8 cellular contexts compared by ENCODE assay signal in genomic region chr3:37546876-37547275, GRCh38.
DNase-seq lines count a peak whose midpoint lies in the region; ATAC-seq, FAIRE-seq and TF ChIP-seq lines count a peak whose summit lies in the region.

No MANE protein-coding gene starts in this region.

- no peak overlapping the region for H3K9ac ChIP-seq in Loucy (ENCODE audit: low read depth, low read length, poor library complexity, severe bottlenecking)
- no peak overlapping the region for H3K9ac ChIP-seq in endodermal cell (ENCODE audit: extremely low read depth, low read length, poor library complexity, severe bottlenecking)

- H3K4me3 ChIP-seq in GM12865 (ENCODE audit: low read depth, low read length): no peak overlapping the region
- no peak overlapping the region for H3K4me3 ChIP-seq in Loucy (ENCODE audit: low read length, poor library complexity, severe bottlenecking)
- no peak overlapping the region for H3K4me3 ChIP-seq in endodermal cell (ENCODE audit: low read length)

- H3K9me3 Mint-ChIP-seq in endodermal cell (no peaks in the 10 kb centered on the region), osteocyte (ENCODE audit: unreplicated experiment) (no peaks in the 10 kb centered on the region)

- H2AFZ ChIP-seq in Loucy (ENCODE audit: low read length): peak overlapping the region; percentile 17; the same call in 1 of the 2 replicates

- DNase-seq in GM12865 (ENCODE audit: low read depth) (peak; percentile 12), endodermal cell (peak; percentile 65), osteocyte (ENCODE audit: extremely low spot score, unreplicated experiment) (no peak), RCC 7860 (ENCODE audit: low spot score) (no peak), amniotic stem cell (lab: John Stamatoyannopoulos, UW) (no peak), HPDE6-E6E7 (ENCODE audit: extremely low spot score) (no peak)

- no peak for FAIRE-seq in RCC 7860 (lab: Jason Lieb, UNC)

- no peaks in the 10 kb centered on the region for H3K36me3 ChIP-seq in Loucy (ENCODE audit: insufficient read depth, low read length)
- peaks cover 21% of the 10 kb centered on the region for H3K36me3 ChIP-seq in endodermal cell (ENCODE audit: control insufficient read depth, insufficient read depth, low read length)

- H4K20me1 ChIP-seq in Loucy (ENCODE audit: insufficient read depth, low read length, poor library complexity, severe bottlenecking): no peaks in the 10 kb centered on the region

- H3K36me3 Mint-ChIP-seq in endodermal cell (ENCODE audit: low read depth) (peaks cover 67% of the 10 kb centered on the region), osteocyte (ENCODE audit: unreplicated experiment) (no peaks in the 10 kb centered on the region)

- H3F3A ChIP-seq in Loucy (ENCODE audit: low read depth): no peaks in the 10 kb centered on the region

- no peaks in the 10 kb centered on the region for H3K79me2 ChIP-seq in Loucy (ENCODE audit: insufficient read depth, low read length)

- H3K4me1 ChIP-seq in Loucy (ENCODE audit: insufficient read depth, low read length, poor library complexity, severe bottlenecking) (peaks cover 17% of the 10 kb centered on the region), endodermal cell (ENCODE audit: control insufficient read depth, insufficient read depth, low read length) (no peaks in the 10 kb centered on the region)

- H3K4me1 Mint-ChIP-seq in endodermal cell (peaks cover 11% of the 10 kb centered on the region), osteocyte (ENCODE audit: unreplicated experiment) (no peaks in the 10 kb centered on the region)

- H3K27ac ChIP-seq in endodermal cell (ENCODE audit: low read depth, low read length): no peak overlapping the region

- no peaks in the 10 kb centered on the region for H3K9me3 ChIP-seq in Loucy (ENCODE audit: insufficient read depth, low read depth, low read length)
- H3K9me3 ChIP-seq in endodermal cell (ENCODE audit: control insufficient read depth, low read length): no peaks in the 10 kb centered on the region

- H3K9me2 ChIP-seq in Loucy (replicated peaks; ENCODE audit: low read depth, low read length): no peaks in the 10 kb centered on the region

- H3K27me3 Mint-ChIP-seq in endodermal cell (ENCODE audit: insufficient read depth) (no peaks in the 10 kb centered on the region), osteocyte (ENCODE audit: unreplicated experiment) (peaks cover 23% of the 10 kb centered on the region)

- H3K4me3 Mint-ChIP-seq in endodermal cell (no peak overlapping the region), osteocyte (ENCODE audit: unreplicated experiment) (no peak overlapping the region)

- no peak for ATAC-seq in HG03175 (IDR thresholded peaks at IDR 0.05; ENCODE audit: unreplicated experiment)

- TF ChIP-seq CTCF in GM12865 (IDR thresholded peaks at IDR 0.05; ENCODE audit: insufficient read depth, low read depth, low read length, missing control alignments): no peak
- peak; percentile 64 for TF ChIP-seq CTCF in Loucy (conservative IDR thresholded peaks at IDR 0.05; ENCODE audit: low read length)
- TF ChIP-seq CTCF in endodermal cell (conservative IDR thresholded peaks at IDR 0.05): peak; percentile 45
- peak; percentile 26 for TF ChIP-seq CTCF in osteocyte (IDR thresholded peaks at IDR 0.05)

- H3K27ac Mint-ChIP-seq in endodermal cell: peak overlapping the region; percentile 3
- H3K27ac Mint-ChIP-seq in osteocyte (ENCODE audit: unreplicated experiment): no peak overlapping the region

- H3K4me2 ChIP-seq in Loucy (ENCODE audit: low read depth, low read length, poor library complexity, severe bottlenecking): no peak overlapping the region

- WGBS in endodermal cell (ENCODE audit: insufficient coverage in 1 of 2, insufficient read length in 1 of 2), 2 experiments: 30 to 63% methylated on average over 2 to 3 of the region's 3 CpGs

- H3K27me3 ChIP-seq in Loucy (ENCODE audit: insufficient read depth, low read length, poor library complexity, severe bottlenecking): no peaks in the 10 kb centered on the region
- H3K27me3 ChIP-seq in endodermal cell (ENCODE audit: control insufficient read depth, insufficient read depth, low read length, poor library complexity, severe bottlenecking): no peaks in the 10 kb centered on the region

Comparison
In these comparisons a context has a peak if more than half of its experiments do, and no peak if none do; other contexts are left out.
1. DNase-seq: peak in GM12865 (single experiment) and endodermal cell (single experiment); none in osteocyte (single experiment), RCC 7860 (single experiment), amniotic stem cell (single experiment) and HPDE6-E6E7 (single experiment).